Comparison of ENCODE assay signal across 23 cellular contexts in the genomic region with DNA sequence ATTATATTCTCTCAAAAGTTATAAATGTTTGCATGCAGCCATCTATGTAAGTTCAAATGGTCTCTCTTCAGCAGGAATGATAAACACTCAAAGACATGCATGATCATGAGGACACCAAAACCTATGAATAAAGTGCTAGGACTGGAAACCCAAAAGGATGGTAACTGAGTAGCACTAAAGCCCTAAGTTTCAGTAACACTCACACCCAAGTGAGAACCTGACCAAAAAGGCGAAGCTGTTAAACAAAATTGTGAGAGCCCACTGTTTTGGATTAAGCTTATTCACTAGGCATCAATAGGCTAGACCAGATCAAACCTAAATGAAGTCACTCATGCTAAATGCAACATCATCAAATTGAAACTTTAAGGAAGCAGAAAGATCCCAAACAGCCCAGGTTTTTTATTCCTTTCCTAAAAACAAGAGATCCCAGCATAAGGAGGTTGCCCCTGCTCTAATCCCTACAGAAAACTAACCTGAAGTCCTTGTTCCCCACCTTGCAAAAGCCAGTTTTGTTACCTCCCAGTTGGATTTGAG. TPM values are rescaled to one million over a fixed set of nuclear protein-coding genes. Genes with fewer than 3 reads are reported as not detected.
DNase-seq lines count a peak whose midpoint lies in the region; TF ChIP-seq lines count a peak whose summit lies in the region.
"Had no signal": no experiment of that assay in that cellular context is flagged by ENCODE, and none has a peak within 500 bp of the region (broad histone marks: within the 10 kb centered on the region; RNA-seq: fewer than 3 reads in every experiment).

No MANE protein-coding gene starts in this region.

- no peaks in the 10 kb centered on the region for H3K36me3 ChIP-seq in breast epithelium
- no peaks in the 10 kb centered on the region for H3K36me3 ChIP-seq in smooth muscle cell (ENCODE audit: low read depth)
- no peaks in the 10 kb centered on the region for H3K36me3 ChIP-seq in Peyer's patch
- H3K36me3 ChIP-seq in MM.1S (replicated peaks; ENCODE audit: insufficient read depth, low read length), result no peaks in the 10 kb centered on the region
- H3K36me3 ChIP-seq: brain microvascular endothelial cell, gastroesophageal sphincter, lower lobe of right lung, neural progenitor cell, SJCRH30, transverse colon had no signal

- H3K4me3 Mint-ChIP-seq in MCF 10A (ENCODE audit: unreplicated experiment), result no peak overlapping the region
- no peak overlapping the region for H3K4me3 Mint-ChIP-seq in chondrocyte (ENCODE audit: unreplicated experiment)
- H3K4me3 Mint-ChIP-seq: endodermal cell, neural progenitor cell had no signal

- H3K9me2 ChIP-seq in MM.1S (replicated peaks; ENCODE audit: insufficient read depth, low read length), result no peaks in the 10 kb centered on the region

- peaks cover 98% of the 10 kb centered on the region for H4K20me1 ChIP-seq in smooth muscle cell (ENCODE audit: low read depth)
- no peaks in the 10 kb centered on the region for H4K20me1 ChIP-seq in MM.1S (ENCODE audit: insufficient read depth, low read length)

- H3K9me3 ChIP-seq in breast epithelium, result no peaks in the 10 kb centered on the region
- H3K9me3 ChIP-seq in smooth muscle cell (replicated peaks; ENCODE audit: low read depth), result no peaks in the 10 kb centered on the region
- no peaks in the 10 kb centered on the region for H3K9me3 ChIP-seq in Peyer's patch
- no peaks in the 10 kb centered on the region for H3K9me3 ChIP-seq in MM.1S (replicated peaks; ENCODE audit: insufficient read depth, low read length)
- H3K9me3 ChIP-seq: gastroesophageal sphincter, lower lobe of right lung, mucosa of descending colon, SJCRH30, transverse colon had no signal

- H3K27ac ChIP-seq in breast epithelium, result no peak overlapping the region
- peak overlapping the region; percentile 47 for H3K27ac ChIP-seq in HL-60 (replicated peaks)
- peak overlapping the region; percentile 28 for H3K27ac ChIP-seq in smooth muscle cell (ENCODE audit: low read depth)
- H3K27ac ChIP-seq in Peyer's patch, result no peak overlapping the region
- H3K27ac ChIP-seq in MM.1S (ENCODE audit: low read length), result no peak overlapping the region
- H3K27ac ChIP-seq: brain microvascular endothelial cell, C4-2B, coronary artery, gastroesophageal sphincter, lower lobe of right lung, neural progenitor cell, SJCRH30, transverse colon had no signal

- no peak overlapping the region for H3K4me3 ChIP-seq in breast epithelium
- H3K4me3 ChIP-seq in HL-60 (replicated peaks; ENCODE audit: insufficient read depth, low read length), result no peak overlapping the region
- no peak overlapping the region for H3K4me3 ChIP-seq in smooth muscle cell
- no peak overlapping the region for H3K4me3 ChIP-seq in Peyer's patch
- no peak overlapping the region for H3K4me3 ChIP-seq in MM.1S (ENCODE audit: low read length)
- H3K4me3 ChIP-seq: coronary artery, gastroesophageal sphincter, lower lobe of right lung, mucosa of descending colon, neural progenitor cell, SJCRH30, transverse colon had no signal

- H3K36me3 Mint-ChIP-seq in MCF 10A (ENCODE audit: insufficient read depth, unreplicated experiment), result no peaks in the 10 kb centered on the region
- H3K36me3 Mint-ChIP-seq in chondrocyte (ENCODE audit: low read depth), result no peaks in the 10 kb centered on the region

- no peak for DNase-seq in MCF 10A (ENCODE audit: unreplicated experiment)
- no peak for DNase-seq in breast epithelium (ENCODE audit: low spot score in 2 of 2)
- no peak for DNase-seq in HL-60 (ENCODE audit: low read depth in 1 of 2, low spot score in 1 of 2)
- no peak for DNase-seq in chondrocyte (ENCODE audit: low spot score)
- no peak for DNase-seq in smooth muscle cell (lab: John Stamatoyannopoulos, UW; ENCODE audit: unreplicated experiment)
- DNase-seq in Peyer's patch, result no peak
- no peak for DNase-seq in MM.1S
- DNase-seq in DMS53 (lab: John Stamatoyannopoulos, UW), result no peak
- DNase-seq: DMS 273 treated with DMSO at 0.1 percent for 48 hours, endodermal cell, KG1, kidney, mucosa of descending colon, NCI-H146, NCI-H526, SJCRH30, transverse colon had no signal

- H3K79me2 ChIP-seq in smooth muscle cell (ENCODE audit: low read depth), result peaks cover 88% of the 10 kb centered on the region
- H3K79me2 ChIP-seq in MM.1S (ENCODE audit: low read length), result peaks cover 43% of the 10 kb centered on the region

- intact Hi-C loops in MCF 10A (cut with micrococcal nuclease), result no loop called here
- intact Hi-C loops in breast epithelium (cut with DNase I; ENCODE audit: low total_unique reads), result no loop called here

- POLR2A ChIA-PET in MCF 10A (lab: Yijun Ruan, JAX), result interaction anchor here (0.9 to 2.7 kb wide), 2 partner anchors 41 to 315 kb away, joined by 3 to 12 read pairs; no protein-coding TSS in a partner anchor

- H2AFZ ChIP-seq in smooth muscle cell (ENCODE audit: low read depth) (no peak overlapping the region), MM.1S (ENCODE audit: low read length) (no peak overlapping the region)
- H2AFZ ChIP-seq: neural progenitor cell had no signal

- peaks cover 4% of the 10 kb centered on the region for H3F3A ChIP-seq in smooth muscle cell (ENCODE audit: low read depth)
- H3F3A ChIP-seq in MM.1S (ENCODE audit: insufficient read depth, low read length), result no peaks in the 10 kb centered on the region

- CTCF ChIA-PET in MCF 10A (lab: Yijun Ruan, JAX), result no interaction called here

- TF ChIP-seq CTCF in MCF 10A (IDR thresholded peaks at IDR 0.05; ENCODE audit: unreplicated experiment) (no peak), breast epithelium (IDR thresholded peaks at IDR 0.05) (no peak), HL-60 (IDR thresholded peaks at IDR 0.05; ENCODE audit: insufficient read depth, low read length) (no peak), chondrocyte (IDR thresholded peaks at IDR 0.05) (no peak), smooth muscle cell (IDR thresholded peaks at IDR 0.05; ENCODE audit: borderline replicate concordance, insufficient read depth, poor library complexity, severe bottlenecking) (no peak), Peyer's patch (IDR thresholded peaks at IDR 0.05) (no peak), MM.1S (IDR thresholded peaks at IDR 0.05; ENCODE audit: low read length) (no peak)

- H3K4me1 ChIP-seq in breast epithelium, result no peaks in the 10 kb centered on the region
- no peaks in the 10 kb centered on the region for H3K4me1 ChIP-seq in smooth muscle cell (ENCODE audit: low read depth)
- no peaks in the 10 kb centered on the region for H3K4me1 ChIP-seq in Peyer's patch
- no peaks in the 10 kb centered on the region for H3K4me1 ChIP-seq in MM.1S (ENCODE audit: low read length)
- H3K4me1 ChIP-seq: SJCRH30 had no signal

- 100% methylated on average over 1 of the region's 1 CpG for WGBS in smooth muscle cell (ENCODE audit: low lambda C conversion rate)

- H3K4me2 ChIP-seq in smooth muscle cell (no peak overlapping the region), MM.1S (ENCODE audit: low read depth, low read length) (no peak overlapping the region)
- H3K4me2 ChIP-seq: neural progenitor cell had no signal

- TF ChIP-seq POLR2A in breast epithelium (IDR thresholded peaks at IDR 0.05) (no peak), Peyer's patch (IDR thresholded peaks at IDR 0.05) (no peak)

- no peaks in the 10 kb centered on the region for H3K9me3 Mint-ChIP-seq in MCF 10A (ENCODE audit: unreplicated experiment)
- H3K9me3 Mint-ChIP-seq in chondrocyte (ENCODE audit: low read depth), result no peaks in the 10 kb centered on the region
- H3K9me3 Mint-ChIP-seq: endodermal cell, neural progenitor cell had no signal

- no peak overlapping the region for H3K9ac ChIP-seq in smooth muscle cell (ENCODE audit: low read depth)
- H3K9ac ChIP-seq in MM.1S (ENCODE audit: low read length), result no peak overlapping the region
- H3K9ac ChIP-seq: neural progenitor cell had no signal

- no TSS peak for BruUV-seq in MCF 10A (replicated peaks; lab: Mats Ljungman, UMichigan)

- H3K27ac Mint-ChIP-seq in MCF 10A (ENCODE audit: low read depth, unreplicated experiment) (peak overlapping the region; percentile 42), chondrocyte (ENCODE audit: unreplicated experiment) (peak overlapping the region; percentile 65)
- H3K27ac Mint-ChIP-seq: neural progenitor cell had no signal

- H3K4me1 Mint-ChIP-seq in MCF 10A (ENCODE audit: insufficient read depth, unreplicated experiment), result peaks cover 16% of the 10 kb centered on the region
- H3K4me1 Mint-ChIP-seq in chondrocyte (ENCODE audit: low read depth), result peaks cover 66% of the 10 kb centered on the region
- H3K4me1 Mint-ChIP-seq: neural progenitor cell had no signal

- H3K27me3 ChIP-seq in breast epithelium (no peaks in the 10 kb centered on the region), HL-60 (ENCODE audit: insufficient read depth, poor library complexity, severe bottlenecking) (no peaks in the 10 kb centered on the region), smooth muscle cell (ENCODE audit: low read depth) (no peaks in the 10 kb centered on the region), Peyer's patch (no peaks in the 10 kb centered on the region), MM.1S (replicated peaks; ENCODE audit: insufficient read depth, low read length) (no peaks in the 10 kb centered on the region)
- H3K27me3 ChIP-seq: brain microvascular endothelial cell, gastroesophageal sphincter, neural progenitor cell, SJCRH30, transverse colon had no signal

- no peaks in the 10 kb centered on the region for H3K27me3 Mint-ChIP-seq in MCF 10A (ENCODE audit: insufficient read depth, unreplicated experiment)
- no peaks in the 10 kb centered on the region for H3K27me3 Mint-ChIP-seq in chondrocyte (ENCODE audit: low read depth)

RNA-seq across cellular contexts. Expression of a gene that starts 42.4 kb away (rescaled TPM):
- total RNA-seq in MCF 10A (2022) (99.1 and 132 TPM in 2 replicates), breast epithelium (100 to 1,000 TPM; 116 to 197 (median 123) TPM), chondrocyte (241 to 277 TPM (median 276 TPM) in 3 replicates), smooth muscle cell (131 and 180 TPM in 2 replicates), Peyer's patch (100 to 1,000 TPM in 3 of 4 donors, 10 to 100 TPM in 1; 90.0 to 153 (median 113) TPM)
- 138 and 140 TPM in 2 replicates for polyA plus RNA-seq in smooth muscle cell

Comparison
In these comparisons a context has a peak if more than half of its experiments do, and no peak if none do; other contexts are left out.
1. H3K27ac ChIP-seq: peak in HL-60 (single experiment) and smooth muscle cell (single experiment); none in breast epithelium (0 of 2), Peyer's patch (0 of 4) and MM.1S (single experiment).